8 cellular contexts compared by ENCODE assay signal in genomic region chrX:155216179-155216939, GRCh38. TPM values are rescaled to one million over a fixed set of nuclear protein-coding genes. Genes with fewer than 3 reads are reported as not detected.
A peak's percentile ranks its signal among the peaks of the same experiment; 100 is the strongest.
DNase-seq lines count a peak whose midpoint lies in the region; ATAC-seq and TF ChIP-seq lines count a peak whose summit lies in the region.

Gene VBP1, plus strand, starts transcription at chrX:155216460. Its CDS starts 23 bp downstream, at chrX:155216483.

- H3F3A ChIP-seq in PC-3 (ENCODE audit: low read length, unreplicated experiment): no peaks in the 10 kb centered on the region

- H3K9ac ChIP-seq in PC-3 (ENCODE audit: low read length): peak within 1 kb of the TSS; percentile 95

- peaks cover 14% of the 10 kb centered on the region; the same call in 1 of the 2 replicates for H4K20me1 ChIP-seq in PC-3 (ENCODE audit: low read length)

- H3K79me2 ChIP-seq in PC-3 (ENCODE audit: low read length): peaks cover 38% of the 10 kb centered on the region

- peak; percentile 98 for ATAC-seq in GM21576 (IDR thresholded peaks at IDR 0.05; ENCODE audit: unreplicated experiment)
- ATAC-seq in PC-3: peak; percentile 98
- ATAC-seq in mucosa of descending colon: peak; percentile 99

- H3K27ac ChIP-seq in PC-3 (ENCODE audit: low read length) (peak within 1 kb of the TSS; percentile 48), epithelial cell of prostate (peak within 1 kb of the TSS; percentile 49)

- H3K36me3 ChIP-seq in PC-3 (ENCODE audit: low read depth, low read length) (peaks cover 4% of the 10 kb centered on the region; the same call in 1 of the 2 replicates), mucosa of descending colon (ENCODE audit: low read depth) (no peaks in the 10 kb centered on the region)

- H3K4me1 ChIP-seq in PC-3 (ENCODE audit: insufficient read depth, low read length) (peaks cover 21% of the 10 kb centered on the region), mucosa of descending colon (ENCODE audit: low read depth) (peaks cover 3% of the 10 kb centered on the region)

- CTCF ChIA-PET in PC-3 (lab: Charles Lee): interaction anchor here (0.6 to 0.8 kb wide), 2 partner anchors 20 to 110 kb away, joined by 3 to 5 read pairs; no protein-coding TSS in a partner anchor

- no peak for TF ChIP-seq RAD21 in Ishikawa (IDR thresholded peaks at IDR 0.05; ENCODE audit: low read depth)

- TF ChIP-seq EP300 in Ishikawa (IDR thresholded peaks at IDR 0.05; ENCODE audit: borderline replicate concordance): no peak

- H3K4me2 ChIP-seq in PC-3 (ENCODE audit: low read length): peak within 1 kb of the TSS; percentile 94

- H3K9me2 ChIP-seq in PC-3 (replicated peaks; ENCODE audit: low read length): no peaks in the 10 kb centered on the region

- H3K4me3 ChIP-seq in PC-3 (ENCODE audit: low read length): peak within 1 kb of the TSS; percentile 99
- H3K4me3 ChIP-seq in mucosa of descending colon: peak within 1 kb of the TSS; percentile 44

- H3K9me3 ChIP-seq in PC-3 (ENCODE audit: low read length) (no peaks in the 10 kb centered on the region), mucosa of descending colon (no peaks in the 10 kb centered on the region)

- peak; percentile 89 for DNase-seq in DMS153 treated with DMSO at 0.1 percent for 48 hours (lab: John Stamatoyannopoulos, UW; ENCODE audit: unreplicated experiment)
- DNase-seq in PC-3: peak; percentile 93
- DNase-seq in activated T-cell treated with anti-CD3 and anti-CD28 coated beads for 48 hours (ENCODE audit: low read depth): peak; percentile 78
- DNase-seq in epithelial cell of prostate (ENCODE audit: low read depth, low spot score): peak; percentile 89
- peak; percentile 89 to 94 (median 89) for DNase-seq in mucosa of descending colon
- peak; percentile 72 for DNase-seq in stimulated activated CD8-positive, alpha-beta memory T cell treated with anti-CD3 and anti-CD28 coated beads, Interleukin-4, amount 100 ng/mL, for 24 hours (ENCODE audit: low read depth)

- H3K27me3 ChIP-seq in PC-3 (ENCODE audit: low read length): no peaks in the 10 kb centered on the region

- POLR2A ChIA-PET in PC-3 (lab: Charles Lee; ENCODE audit: unreplicated experiment): interaction anchor here (0.6 kb wide), 1 partner anchor 148 kb away, joined by 3 read pairs; no protein-coding TSS in a partner anchor

- intact Hi-C loops in PC-3 (cut with micrococcal nuclease): no loop called here
- intact Hi-C loops in mucosa of descending colon (cut with DNase I, micrococcal nuclease): no loop called here

- no TSS peak for BruUV-seq in PC-3 (replicated peaks; lab: Mats Ljungman, UMichigan)

- peak; percentile 59 for TF ChIP-seq CTCF in PC-3 (conservative IDR thresholded peaks at IDR 0.05; ENCODE audit: low read depth, low read length)
- peak; percentile 17 for TF ChIP-seq CTCF in mucosa of descending colon (IDR thresholded peaks at IDR 0.05)

- H2AFZ ChIP-seq in PC-3 (ENCODE audit: low read length): peak within 1 kb of the TSS; percentile 99

TF ChIP-seq in Ishikawa, 13 proteins besides CTCF, POLR2A, EP300 and RAD21:
- TF ChIP-seq USF1 (IDR thresholded peaks at IDR 0.05): no peak
- TF ChIP-seq NFIC (IDR thresholded peaks at IDR 0.05): no peak
- TF ChIP-seq YY1 (IDR thresholded peaks at IDR 0.05; ENCODE audit: low read depth): peak; percentile 90
- peak; percentile 84 for TF ChIP-seq TAF1 (IDR thresholded peaks at IDR 0.05; ENCODE audit: low read depth)
- 0 out of 2 replicates have a peak, but pooled peaks have one; percentile 10 for TF ChIP-seq MAX (IDR thresholded peaks at IDR 0.05)

RNA-seq across cellular contexts. Expression of gene VBP1, which starts in this region (rescaled TPM):
- total RNA-seq in PC-3 (2014; rRNA removed) (80.6 and 86.2 TPM in 2 replicates), mucosa of descending colon (10 to 100 TPM; 27.4 to 36.7 (median 32.8) TPM)

Comparison
In these comparisons a context has a peak if more than half of its experiments do, and no peak if none do; other contexts are left out.
1. Peak in every context shown above with its lines: DNase-seq, ATAC-seq, H3K4me3 ChIP-seq and H3K27ac ChIP-seq.